Comparison of ENCODE assay signal across 8 cellular contexts in the genomic region with DNA sequence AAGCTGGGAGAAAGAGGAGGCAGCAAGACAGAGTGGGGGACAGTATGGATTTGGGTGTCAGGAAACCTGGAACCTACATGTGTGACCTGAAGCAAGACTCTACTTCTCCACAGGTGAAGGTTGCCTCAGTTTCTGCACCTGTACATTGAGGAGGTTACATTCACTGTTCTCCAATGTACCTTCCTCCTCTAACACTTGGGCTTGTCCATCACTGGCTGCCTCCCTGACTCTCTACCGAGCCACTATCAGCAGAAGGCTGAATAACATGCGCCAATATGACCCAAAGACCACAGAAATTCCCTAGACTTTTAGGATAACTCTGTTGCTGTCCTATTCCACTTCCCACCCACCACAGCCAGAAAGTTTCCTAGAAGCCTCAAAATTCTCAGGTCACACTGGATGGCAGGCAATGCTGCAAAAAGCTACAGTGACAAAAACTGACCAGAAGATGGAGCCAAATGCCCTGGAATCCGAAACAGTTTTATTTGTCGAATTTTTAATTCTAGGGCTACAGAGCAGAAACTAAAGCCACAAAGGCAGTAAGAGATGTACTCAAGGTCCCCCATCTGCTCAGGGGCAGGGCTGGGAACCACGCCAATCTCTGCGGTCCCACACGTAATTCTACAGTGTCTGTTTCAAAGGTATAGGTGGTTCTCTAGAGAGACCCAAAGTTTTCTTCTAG.
DNase-seq lines count a peak whose midpoint lies in the region; ATAC-seq and TF ChIP-seq lines count a peak whose summit lies in the region.

No MANE protein-coding gene starts in this region.

- no peak overlapping the region for H3K27ac Mint-ChIP-seq in stimulated activated naive CD8-positive, alpha-beta T cell treated with anti-CD3 and anti-CD28 coated beads, Interleukin-15, amount 100 ng/mL, for 72 hours

- H3K4me3 Mint-ChIP-seq in stimulated activated naive CD8-positive, alpha-beta T cell treated with anti-CD3 and anti-CD28 coated beads, Interleukin-15, amount 100 ng/mL, for 72 hours = no peak overlapping the region

- peaks cover 28% of the 10 kb centered on the region for H3K27me3 Mint-ChIP-seq in stimulated activated naive CD8-positive, alpha-beta T cell treated with anti-CD3 and anti-CD28 coated beads, Interleukin-15, amount 100 ng/mL, for 72 hours

- in situ Hi-C loops in G401 (cut with HindIII; ENCODE audit: low sequenced_read_pairs) = no loop called here
- in situ Hi-C loops in astrocyte of the spinal cord (cut with HindIII; ENCODE audit: low sequenced_read_pairs) = no loop called here

- H3K9me3 Mint-ChIP-seq in stimulated activated naive CD8-positive, alpha-beta T cell treated with anti-CD3 and anti-CD28 coated beads, Interleukin-15, amount 100 ng/mL, for 72 hours = no peaks in the 10 kb centered on the region

- DNase-seq in AG09309 (ENCODE audit: low read depth) (peak; percentile 23), G401 (ENCODE audit: low spot score) (peak; percentile 67), NCI-H345 (lab: John Stamatoyannopoulos, UW) (peak; percentile 10), astrocyte of the spinal cord (ENCODE audit: low read depth, low spot score) (peak; percentile 43), hippocampal formation (lab: John Stamatoyannopoulos, UW) (peak; percentile 11 to 39), T-helper 9 cell (no peak)
- peak; percentile 34 to 37 for DNase-seq in stimulated activated naive CD8-positive, alpha-beta T cell treated with anti-CD3 and anti-CD28 coated beads, Interleukin-15, amount 100 ng/mL, for 72 hours

- TF ChIP-seq CTCF in AG09309 (IDR thresholded peaks at IDR 0.05; ENCODE audit: control insufficient read depth, insufficient read depth, low read depth, low read length, missing control alignments) (peak; percentile 76), astrocyte of the spinal cord (IDR thresholded peaks at IDR 0.05; ENCODE audit: low read depth, low read length) (peak; percentile 77)

- H3K4me3 ChIP-seq in AG09309 (ENCODE audit: control insufficient read depth, low read depth, low read length) (no peak overlapping the region), astrocyte of the spinal cord (ENCODE audit: low read depth, low read length) (no peak overlapping the region)

- no peaks in the 10 kb centered on the region for H3K4me1 Mint-ChIP-seq in stimulated activated naive CD8-positive, alpha-beta T cell treated with anti-CD3 and anti-CD28 coated beads, Interleukin-15, amount 100 ng/mL, for 72 hours

- ATAC-seq in HG02852 (IDR thresholded peaks at IDR 0.05; ENCODE audit: unreplicated experiment) = peak; percentile 59
- ATAC-seq in stimulated activated naive CD8-positive, alpha-beta T cell treated with anti-CD3 and anti-CD28 coated beads, Interleukin-15, amount 100 ng/mL, for 72 hours = peak; percentile 54
